8 cellular contexts compared by ENCODE assay signal in genomic region chr15:90903733-90904536, GRCh38. TPM values are rescaled to one million over a fixed set of nuclear protein-coding genes. Genes with fewer than 3 reads are reported as not detected.
DNase-seq lines count a peak whose midpoint lies in the region; ATAC-seq and TF ChIP-seq lines count a peak whose summit lies in the region.

No MANE protein-coding gene starts in this region.

- peak overlapping the region; percentile 83 for H3K27ac Mint-ChIP-seq in activated CD4-positive, alpha-beta memory T cell treated with anti-CD3 and anti-CD28 coated beads for 36 hours

- TF ChIP-seq POLR2A in sigmoid colon (IDR thresholded peaks at IDR 0.05): no peak

- no peaks in the 10 kb centered on the region for H3K9me3 Mint-ChIP-seq in activated CD4-positive, alpha-beta memory T cell treated with anti-CD3 and anti-CD28 coated beads for 36 hours

- no peak for TF ChIP-seq EP300 in sigmoid colon (IDR thresholded peaks at IDR 0.05)

- WGBS in heart right ventricle, 2 donors: 67 to 71% methylated on average over 18 of the region's 18 CpGs
- 51 to 73% methylated on average over 18 of the region's 18 CpGs for WGBS in sigmoid colon, 2 donors

- DNase-seq in H7 (peak; percentile 88), heart right ventricle (no peak), sigmoid colon (no peak), T-helper 9 cell (no peak), NCI-H128 (lab: John Stamatoyannopoulos, UW; ENCODE audit: unreplicated experiment) (no peak)
- DNase-seq in activated CD4-positive, alpha-beta memory T cell treated with anti-CD3 and anti-CD28 coated beads for 36 hours: peak; percentile 28
- no peak for DNase-seq in stimulated activated CD4-positive, alpha-beta T cell treated with anti-CD3 and anti-CD28 coated beads, Interleukin-4, amount 100 ng/mL, for 4 hours

- intact Hi-C loops in activated CD4-positive, alpha-beta memory T cell treated with anti-CD3 and anti-CD28 coated beads for 36 hours (cut with micrococcal nuclease): loop anchor here (2.0 kb wide), 1 partner anchor 51 kb away; the partner anchor contains the start of gene RCCD1
- intact Hi-C loops in heart right ventricle (cut with DNase I) (loop anchor here in 3 of 10 donors (1.0 to 2.0 kb wide), 3 partner anchors 25 to 28 kb away; partner anchors contain the start of gene HDDC3 (in 1 of the 3)), sigmoid colon (cut with DNase I) (loop anchor here (2.0 kb wide), 1 partner anchor 91 kb away; the partner anchor contains the start of gene PRC1)

- POLR2A ChIA-PET in activated CD4-positive, alpha-beta memory T cell treated with anti-CD3 and anti-CD28 coated beads for 36 hours (lab: Charles Lee): interaction anchor here (0.6 to 5.5 kb wide), 12 partner anchors 19 to 670 kb away, joined by 3 to 82 read pairs (median 6); partner anchors contain the start of genes BLM, CIB1, CRTC3 and GDPGP1

- H2AFZ ChIP-seq in ACC112 (ENCODE audit: low read length, unreplicated experiment): peak overlapping the region; percentile 78

- peak overlapping the region; percentile 79 for H3K4me3 Mint-ChIP-seq in activated CD4-positive, alpha-beta memory T cell treated with anti-CD3 and anti-CD28 coated beads for 36 hours

- H3K27ac ChIP-seq in ACC112 (ENCODE audit: low read depth, low read length) (no peak overlapping the region), heart right ventricle (peak overlapping the region; percentile 79 to 97 (median 94)), sigmoid colon (peak overlapping the region; percentile 93 to 98 (median 96))

- H3K79me2 ChIP-seq in ACC112 (ENCODE audit: control insufficient read depth, insufficient read depth, low read length, unreplicated experiment): no peaks in the 10 kb centered on the region

- peaks cover 25% of the 10 kb centered on the region for H3K4me1 Mint-ChIP-seq in activated CD4-positive, alpha-beta memory T cell treated with anti-CD3 and anti-CD28 coated beads for 36 hours (ENCODE audit: low read depth)

- H3K36me3 Mint-ChIP-seq in activated CD4-positive, alpha-beta memory T cell treated with anti-CD3 and anti-CD28 coated beads for 36 hours: peaks cover 32% of the 10 kb centered on the region

- peak in 6 of 8 donors; percentile 8 to 37 (median 22) for ATAC-seq in heart right ventricle

- H3K4me3 ChIP-seq in ACC112 (ENCODE audit: low read depth, low read length): peak overlapping the region; percentile 87
- peak overlapping the region; percentile 76 for H3K4me3 ChIP-seq in H7 (ENCODE audit: insufficient read depth, low read depth, low read length)
- H3K4me3 ChIP-seq in heart right ventricle: peak overlapping the region; percentile 76 to 93 (median 86)
- H3K4me3 ChIP-seq in sigmoid colon: peak overlapping the region; percentile 68 to 81 (median 74)

- CTCF ChIA-PET in activated CD4-positive, alpha-beta memory T cell treated with anti-CD3 and anti-CD28 coated beads for 36 hours (lab: Charles Lee): interaction anchor here (0.9 to 8.0 kb wide), 10 partner anchors 11 to 542 kb away, joined by 3 to 231 read pairs (median 4); partner anchors contain the start of genes FES, HDDC3 and UNC45A

- TF ChIP-seq CTCF in heart right ventricle (IDR thresholded peaks at IDR 0.05) (peak in 1 of 9 donors; percentile 20), sigmoid colon (IDR thresholded peaks at IDR 0.05) (no peak)

- no peaks in the 10 kb centered on the region for H3K27me3 Mint-ChIP-seq in activated CD4-positive, alpha-beta memory T cell treated with anti-CD3 and anti-CD28 coated beads for 36 hours

- no peaks in the 10 kb centered on the region for H3K36me3 ChIP-seq in ACC112 (ENCODE audit: insufficient read depth, low read length)
- peaks cover 1% of the 10 kb centered on the region for H3K36me3 ChIP-seq in H7 (replicated peaks; ENCODE audit: control insufficient read depth, insufficient read depth, low read length)
- H3K36me3 ChIP-seq in heart right ventricle: peaks cover 0 to 46% (median 28%) of the 10 kb centered on the region in 9 donors
- H3K36me3 ChIP-seq in sigmoid colon: peaks cover 20 to 40% (median 32%) of the 10 kb centered on the region in 4 donors

- H3K9me3 ChIP-seq in heart right ventricle (no peaks in the 10 kb centered on the region), sigmoid colon (no peaks in the 10 kb centered on the region)

- peaks cover 4% of the 10 kb centered on the region for H3K4me1 ChIP-seq in ACC112 (ENCODE audit: control insufficient read depth, insufficient read depth, low read length, unreplicated experiment)
- peaks cover 6 to 56% (median 39%) of the 10 kb centered on the region in 9 donors for H3K4me1 ChIP-seq in heart right ventricle
- H3K4me1 ChIP-seq in sigmoid colon: peaks cover 0 to 25% (median 21%) of the 10 kb centered on the region in 4 donors

- H3K27me3 ChIP-seq in ACC112 (ENCODE audit: insufficient read depth, low read length): no peaks in the 10 kb centered on the region
- H3K27me3 ChIP-seq in H7 (ENCODE audit: control insufficient read depth, insufficient read depth, low read length): peaks cover 11% of the 10 kb centered on the region
- no peaks in the 10 kb centered on the region for H3K27me3 ChIP-seq in heart right ventricle
- no peaks in the 10 kb centered on the region for H3K27me3 ChIP-seq in sigmoid colon

RNA-seq across cellular contexts. Expression of gene MAN2A2, which starts 0.8 kb away (rescaled TPM):
- 7.4 and 11.6 TPM in 2 replicates for total RNA-seq in H7 (2014; rRNA removed; shearing (Covaris generic))
- 10 to 100 TPM; 98.1 to 99.2 TPM for total RNA-seq in activated CD4-positive, alpha-beta memory T cell treated with anti-CD3 and anti-CD28 coated beads for 36 hours
- total RNA-seq in heart right ventricle (100 to 1,000 TPM in 4 of 10 donors, 10 to 100 TPM in 6; 78.3 to 157 (median 98.1) TPM), sigmoid colon (10 to 100 TPM; 27.2 to 57.6 (median 38.4) TPM)
- polyA plus RNA-seq in heart right ventricle (10 to 100 TPM; 24.8 to 84.5 TPM), sigmoid colon (10 to 100 TPM in 1 of 3 donors, 1 to 10 TPM in 2; 3.7 to 31.0 (median 4.8) TPM)

RNA-seq across cellular contexts. Expression of gene FES, which starts 19.6 kb away (rescaled TPM):
- total RNA-seq in H7 (2014; rRNA removed; shearing (Covaris generic)): 11.2 and 13.6 TPM in 2 replicates
- 10 to 100 TPM; 18.0 to 21.1 TPM for total RNA-seq in activated CD4-positive, alpha-beta memory T cell treated with anti-CD3 and anti-CD28 coated beads for 36 hours
- total RNA-seq in heart right ventricle (10 to 100 TPM in 8 of 10 donors, 1 to 10 TPM in 2; 8.6 to 27.7 (median 11.5) TPM), sigmoid colon (10 to 100 TPM; 28.0 to 35.5 (median 30.4) TPM)
- polyA plus RNA-seq in heart right ventricle (10 to 100 TPM; 17.7 to 23.3 TPM), sigmoid colon (10 to 100 TPM in 1 of 3 donors, 1 to 10 TPM in 2; 4.9 to 17.6 (median 7.2) TPM)

RNA-seq across cellular contexts. Expression of gene HDDC3, which starts 28.4 kb away (rescaled TPM):
- total RNA-seq in H7 (2014; rRNA removed; shearing (Covaris generic)): 16.2 and 19.4 TPM in 2 replicates
- total RNA-seq in activated CD4-positive, alpha-beta memory T cell treated with anti-CD3 and anti-CD28 coated beads for 36 hours: 10 to 100 TPM; 45.0 to 45.8 TPM
- total RNA-seq in heart right ventricle (10 to 100 TPM; 10.7 to 18.2 (median 14.6) TPM), sigmoid colon (10 to 100 TPM in 1 of 4 donors, 1 to 10 TPM in 3; 5.2 to 10.7 (median 7.0) TPM)
- polyA plus RNA-seq in heart right ventricle (10 to 100 TPM; 15.3 to 18.0 TPM), sigmoid colon (10 to 100 TPM; 19.1 to 27.0 (median 24.0) TPM)

RNA-seq across cellular contexts. Expression of gene UNC45A, which starts 31.1 kb away (rescaled TPM):
- 85.9 and 87.2 TPM in 2 replicates for total RNA-seq in H7 (2014; rRNA removed; shearing (Covaris generic))
- 10 to 100 TPM; 71.1 to 74.3 TPM for total RNA-seq in activated CD4-positive, alpha-beta memory T cell treated with anti-CD3 and anti-CD28 coated beads for 36 hours
- total RNA-seq in heart right ventricle (10 to 100 TPM; 19.2 to 28.0 (median 24.7) TPM), sigmoid colon (10 to 100 TPM; 36.0 to 63.5 (median 60.2) TPM)
- polyA plus RNA-seq in heart right ventricle (10 to 100 TPM; 26.0 to 26.4 TPM), sigmoid colon (10 to 100 TPM; 28.8 to 50.4 (median 31.4) TPM)

RNA-seq across cellular contexts. Expression of gene FURIN, which starts 35.5 kb away (rescaled TPM):
- 56.5 and 68.9 TPM in 2 replicates for total RNA-seq in H7 (2014; rRNA removed; shearing (Covaris generic))
- total RNA-seq in activated CD4-positive, alpha-beta memory T cell treated with anti-CD3 and anti-CD28 coated beads for 36 hours: 100 to 1,000 TPM; 576 to 590 TPM
- total RNA-seq in heart right ventricle (10 to 100 TPM; 35.1 to 82.5 (median 40.9) TPM), sigmoid colon (10 to 100 TPM; 21.0 to 35.0 (median 24.3) TPM)
- polyA plus RNA-seq in heart right ventricle (10 to 100 TPM; 29.5 to 77.1 TPM), sigmoid colon (10 to 100 TPM; 23.4 to 69.2 (median 30.1) TPM)

Comparison
In these comparisons a context has a peak if more than half of its experiments do, and no peak if none do; other contexts are left out.
1. DNase-seq: peak in H7 (single experiment) and activated CD4-positive, alpha-beta memory T cell treated with anti-CD3 and anti-CD28 coated beads for 36 hours (single experiment); none in heart right ventricle (0 of 2), sigmoid colon (single experiment), T-helper 9 cell (single experiment), stimulated activated CD4-positive, alpha-beta T cell treated with anti-CD3 and anti-CD28 coated beads, Interleukin-4, amount 100 ng/mL, for 4 hours (0 of 2) and NCI-H128 (single experiment).
2. Peak in every context shown above with its lines, with median percentiles within 50 percentile points of each other: H3K4me3 ChIP-seq.